26 cellular contexts compared by ENCODE assay signal in the genomic region with DNA sequence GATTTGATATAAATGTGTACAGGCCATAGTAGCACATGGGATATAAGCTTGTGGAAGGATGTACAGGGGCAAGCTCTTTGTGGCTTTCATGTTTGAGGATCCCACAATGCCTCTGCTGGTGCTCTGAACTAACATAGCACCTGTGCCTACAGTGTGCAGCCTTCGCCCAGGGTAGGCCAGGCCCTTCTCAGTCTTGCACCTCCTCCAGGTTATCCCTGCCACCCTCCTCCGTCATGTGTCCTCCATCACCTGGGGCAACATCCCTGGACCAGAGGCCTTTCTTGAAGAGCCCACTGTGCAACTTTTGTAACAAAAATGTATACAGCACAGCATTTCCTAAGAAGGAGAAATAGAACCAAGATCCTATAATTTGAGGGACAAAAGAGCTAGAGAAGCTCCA.
"Had no signal": no experiment of that assay in that cellular context is flagged by ENCODE, and none has a peak within 500 bp of the region (broad histone marks: within the 10 kb centered on the region; RNA-seq: fewer than 3 reads in every experiment).

No MANE protein-coding gene starts in this region.

- H3K27me3 ChIP-seq: body of pancreas, esophagus muscularis mucosa, foreskin keratinocyte, gastrocnemius medialis had no signal

- DNase-seq: activated CD4-positive, alpha-beta memory T cell treated with anti-CD3 and anti-CD28 coated beads for 36 hours; activated CD4-positive, alpha-beta T cell treated with anti-CD3 and anti-CD28 coated beads for 36 hours; activated CD4-positive, alpha-beta T cell treated with anti-CD3 and anti-CD28 coated beads, Interleukin-2, amount 10 ng/mL, durations not matched to agents 24 days and 14 days; activated CD4-positive, CD25-positive, alpha-beta regulatory T cell; activated CD4-positive, CD25-positive, alpha-beta regulatory T cell treated with anti-CD3 and anti-CD28 coated beads, Interleukin-2, amount 50 U/mL, for 72 hours; activated CD8-positive, alpha-beta memory T cell treated with anti-CD3 and anti-CD28 coated beads, Interleukin-2, amount 10 ng/mL, durations not matched to agents 7 days and 5 days; activated CD8-positive, alpha-beta memory T cell treated with anti-CD3 and anti-CD28 coated beads, Interleukin-2, amount 50 U/mL, for 4 hours; activated CD8-positive, alpha-beta T cell treated with anti-CD3 and anti-CD28 coated beads, Interleukin-2, amount 10 ng/mL, durations not matched to agents 7 days and 5 days; activated effector memory CD4-positive, alpha-beta T cell treated with anti-CD3 and anti-CD28 coated beads, Interleukin-2, amount 50 U/mL, for 16 hours; activated naive CD4-positive, alpha-beta T cell treated with anti-CD3 and anti-CD28 coated beads, Interleukin-2, amount 50 U/mL, for 16 hours; activated T-cell treated with anti-CD3 and anti-CD28 coated beads, Interleukin-2, amount 50 U/mL, for 1 hour; activated T-cell treated with anti-CD3 and anti-CD28 coated beads, Interleukin-2, amount 50 U/mL, for 48 hours; amygdala; aorta; caudate nucleus; cortex of kidney; dermis blood vessel endothelial cell; effector CD4-positive, alpha-beta T cell; effector memory CD8-positive, alpha-beta T cell; erythroblast; gastrocnemius medialis; glutamatergic neuron; T-helper 2 cell had no signal

- H3K4me1 ChIP-seq: body of pancreas, esophagus muscularis mucosa, foreskin keratinocyte, gastrocnemius medialis had no signal

- H3K36me3 ChIP-seq: esophagus muscularis mucosa, gastrocnemius medialis had no signal

- H3K27ac ChIP-seq: body of pancreas, esophagus muscularis mucosa, foreskin keratinocyte, gastrocnemius medialis had no signal

- H3K4me3 ChIP-seq: body of pancreas, esophagus muscularis mucosa, gastrocnemius medialis had no signal

- ATAC-seq: activated CD4-positive, alpha-beta T cell treated with anti-CD3 and anti-CD28 coated beads for 36 hours; activated CD8-positive, alpha-beta memory T cell treated with anti-CD3 and anti-CD28 coated beads, Interleukin-2, amount 10 ng/mL, durations not matched to agents 7 days and 5 days; activated CD8-positive, alpha-beta T cell treated with anti-CD3 and anti-CD28 coated beads, Interleukin-2, amount 10 ng/mL, durations not matched to agents 7 days and 5 days; effector memory CD8-positive, alpha-beta T cell; foreskin keratinocyte; gastrocnemius medialis had no signal

- H3K9me3 ChIP-seq: body of pancreas, esophagus muscularis mucosa, gastrocnemius medialis had no signal
